In genomic region chr7:40826419-40827216, GRCh38 we compare ENCODE assay signal across 12 cellular contexts.
DNase-seq lines count a peak whose midpoint lies in the region; ATAC-seq and TF ChIP-seq lines count a peak whose summit lies in the region.
"Had no signal": no experiment of that assay in that cellular context is flagged by ENCODE, and none has a peak within 500 bp of the region (broad histone marks: within the 10 kb centered on the region; RNA-seq: fewer than 3 reads in every experiment).

No MANE protein-coding gene starts in this region.

- no peak overlapping the region for H3K4me3 ChIP-seq in HUES48 (ENCODE audit: low read depth, low read length)
- H3K4me3 ChIP-seq in brain microvascular endothelial cell (ENCODE audit: low read depth, low read length) = no peak overlapping the region
- H3K4me3 ChIP-seq: right atrium auricular region had no signal

- H3K36me3 ChIP-seq in HUES48 (ENCODE audit: control insufficient read depth, insufficient read depth, low read length) = no peaks in the 10 kb centered on the region
- H3K36me3 ChIP-seq in brain microvascular endothelial cell (replicated peaks) = no peaks in the 10 kb centered on the region
- H3K36me3 ChIP-seq: right atrium auricular region had no signal

- peaks cover 20% of the 10 kb centered on the region for H3K4me1 ChIP-seq in HUES48 (ENCODE audit: control insufficient read depth, insufficient read depth, low read length)
- H3K4me1 ChIP-seq: right atrium auricular region had no signal

- TF ChIP-seq CTCF in brain microvascular endothelial cell (IDR thresholded peaks at IDR 0.05; ENCODE audit: low read depth, low read length, missing control alignments) = no peak

- H3K9me3 ChIP-seq in HUES48 (ENCODE audit: control insufficient read depth, insufficient read depth, low read length) = no peaks in the 10 kb centered on the region
- H3K9me3 ChIP-seq: right atrium auricular region had no signal

- peak; percentile 20 for DNase-seq in brain microvascular endothelial cell
- DNase-seq in islet precursor cell = peak; percentile 80
- peak; percentile 58 for DNase-seq in stromal cell of bone marrow (ENCODE audit: low read depth)
- no peak for DNase-seq in COLO829 (ENCODE audit: low spot score)
- no peak for DNase-seq in NCI-H1436 (lab: John Stamatoyannopoulos, UW)
- DNase-seq: activated gamma-delta T cell, DMS153, NCI-H2029 had no signal

- no peak overlapping the region for H3K9ac ChIP-seq in HUES48 (ENCODE audit: low read depth, low read length)

- in situ Hi-C loops in brain microvascular endothelial cell (cut with HindIII; ENCODE audit: low pct_ligation_motif_present, low sequenced_read_pairs) = no loop called here

- no peak for ATAC-seq in HG03565 (IDR thresholded peaks at IDR 0.05; ENCODE audit: unreplicated experiment)
- ATAC-seq in HG03469 (IDR thresholded peaks at IDR 0.05; ENCODE audit: unreplicated experiment) = no peak

- no peaks in the 10 kb centered on the region for H3K27me3 ChIP-seq in HUES48 (ENCODE audit: control insufficient read depth, insufficient read depth, low read length)
- H3K27me3 ChIP-seq in brain microvascular endothelial cell (replicated peaks) = no peaks in the 10 kb centered on the region
- H3K27me3 ChIP-seq: right atrium auricular region had no signal

- H3K27ac ChIP-seq in HUES48 (ENCODE audit: low read depth, low read length) (peak overlapping the region; percentile 62), brain microvascular endothelial cell (peak overlapping the region; percentile 73)
- H3K27ac ChIP-seq: right atrium auricular region had no signal

Comparison
In these comparisons a context has a peak if more than half of its experiments do, and no peak if none do; other contexts are left out.
1. DNase-seq: peak in brain microvascular endothelial cell (single experiment), islet precursor cell (single experiment) and stromal cell of bone marrow (single experiment); none in COLO829 (single experiment) and NCI-H1436 (single experiment).